In genomic region chr19:27776020-27776419, GRCh38 we compare ENCODE assay signal across 9 cellular contexts.
DNase-seq lines count a peak whose midpoint lies in the region; ATAC-seq, FAIRE-seq and TF ChIP-seq lines count a peak whose summit lies in the region.
"Had no signal": no experiment of that assay in that cellular context is flagged by ENCODE, and none has a peak within 500 bp of the region (broad histone marks: within the 10 kb centered on the region; RNA-seq: fewer than 3 reads in every experiment).

No MANE protein-coding gene starts in this region.

- FAIRE-seq in endothelial cell of umbilical vein (lab: Jason Lieb, UNC) = no peak

- no peak for ATAC-seq in GM18505 (IDR thresholded peaks at IDR 0.05; ENCODE audit: unreplicated experiment)
- ATAC-seq: activated T-cell treated with anti-CD3 and anti-CD28 coated beads, Interleukin-2, amount 50 U/mL, for 4 hours had no signal

- H2AFZ ChIP-seq in endothelial cell of umbilical vein (ENCODE audit: low read depth, low read length) = no peak overlapping the region

- H3K9ac ChIP-seq in endothelial cell of umbilical vein (replicated peaks; ENCODE audit: extremely low read depth, insufficient read depth, low read length) = no peak overlapping the region

- POLR2A ChIA-PET in endothelial cell of umbilical vein (lab: Charles Lee) = no interaction called here

- peaks cover 8% of the 10 kb centered on the region for H3K9me3 ChIP-seq in endothelial cell of umbilical vein (replicated peaks; ENCODE audit: control insufficient read depth, insufficient read depth, low read length)

- no TSS peak for BruUV-seq in endothelial cell of umbilical vein (replicated peaks; lab: Mats Ljungman, UMichigan)

- no peaks in the 10 kb centered on the region for H4K20me1 ChIP-seq in endothelial cell of umbilical vein (replicated peaks; ENCODE audit: control insufficient read depth, extremely low read depth, insufficient read depth, low read length)

- H3K36me3 ChIP-seq in endothelial cell of umbilical vein (ENCODE audit: control insufficient read depth in 2 of 2, extremely low read depth in 1 of 2, insufficient read depth in 2 of 2, low read length in 2 of 2) = no peaks in the 10 kb centered on the region

- H3K4me2 ChIP-seq in endothelial cell of umbilical vein (ENCODE audit: insufficient read depth, low read length) = no peak overlapping the region

- CTCF ChIA-PET in endothelial cell of umbilical vein (lab: Charles Lee) = no interaction called here

- H3K4me1 ChIP-seq in endothelial cell of umbilical vein (ENCODE audit: control insufficient read depth, extremely low read depth, insufficient read depth, low read length) = no peaks in the 10 kb centered on the region

- H3K27me3 ChIP-seq in endothelial cell of umbilical vein (ENCODE audit: control insufficient read depth in 2 of 2, insufficient read depth in 2 of 2, low read length in 2 of 2) = no peaks in the 10 kb centered on the region

- DNase-seq in 8988T = peak; percentile 16
- DNase-seq in EL = peak; percentile 44
- peak; percentile 67 for DNase-seq in NCI-H226
- DNase-seq in endothelial cell of umbilical vein (ENCODE audit: low read depth, low spot score) = no peak
- no peak for DNase-seq in NK-92 (lab: John Stamatoyannopoulos, UW; ENCODE audit: unreplicated experiment)
- DNase-seq in anterior cingulate cortex (lab: John Stamatoyannopoulos, UW) = no peak
- no peak for DNase-seq in NCI-H510A (lab: John Stamatoyannopoulos, UW)
- DNase-seq: activated T-cell treated with anti-CD3 and anti-CD28 coated beads, Interleukin-2, amount 50 U/mL, for 4 hours had no signal

- intact Hi-C loops in endothelial cell of umbilical vein (cut with micrococcal nuclease) = loop anchor here (10.0 kb wide), 1 partner anchor 549 kb away; no protein-coding TSS in a partner anchor

- no peak overlapping the region for H3K27ac ChIP-seq in endothelial cell of umbilical vein (ENCODE audit: insufficient read depth, low read depth, low read length)

- H3K4me3 ChIP-seq in endothelial cell of umbilical vein (replicated peaks in 1 of 3; ENCODE audit: insufficient read depth in 1 of 3, low read depth in 1 of 3, low read length in 3 of 3) = no peak overlapping the region

- dilution Hi-C loops in endothelial cell of umbilical vein (cut with MboI; ENCODE audit: extremely low pct_ligation_motif_present, low sequenced_read_pairs) = no loop called here

- H3K9me1 ChIP-seq in endothelial cell of umbilical vein (replicated peaks; ENCODE audit: control insufficient read depth, extremely low read depth, insufficient read depth, low read length) = no peaks in the 10 kb centered on the region

- H3K79me2 ChIP-seq in endothelial cell of umbilical vein (ENCODE audit: control insufficient read depth, insufficient read depth, low read length) = no peaks in the 10 kb centered on the region

- peak; percentile 10 to 26 for TF ChIP-seq CTCF in endothelial cell of umbilical vein (IDR thresholded peaks at IDR 0.05; ENCODE audit: extremely low read depth in 1 of 2, insufficient read depth in 1 of 2, low read depth in 1 of 2, low read length in 2 of 2)

- TF ChIP-seq POLR2A in endothelial cell of umbilical vein (IDR thresholded peaks at IDR 0.05; ENCODE audit: low read depth, low read length) (no peak), GM18505 (IDR thresholded peaks at IDR 0.05; ENCODE audit: borderline replicate concordance, extremely low read depth, insufficient read depth, insufficient read length) (no peak)

TF ChIP-seq in endothelial cell of umbilical vein, 7 proteins besides CTCF, POLR2A, EP300 and RAD21:
- TF ChIP-seq MAX (IDR thresholded peaks at IDR 0.05; ENCODE audit: insufficient read depth, insufficient read length) (no peak), POLR2AphosphoS5 (IDR thresholded peaks at IDR 0.05; ENCODE audit: insufficient read depth, low read depth, low read length) (no peak), EZH2 (IDR thresholded peaks at IDR 0.05; ENCODE audit: borderline replicate concordance, low read depth, low read length, severe bottlenecking) (no peak), FOS (IDR thresholded peaks at IDR 0.05; ENCODE audit: borderline replicate concordance, insufficient read depth, low read length) (no peak), MYC (IDR thresholded peaks at IDR 0.05; ENCODE audit: low read depth, low read length) (no peak), JUN (IDR thresholded peaks at IDR 0.05; ENCODE audit: borderline replicate concordance, insufficient read depth, insufficient read length, low read depth) (no peak), GATA2 (IDR thresholded peaks at IDR 0.05; ENCODE audit: insufficient read depth, insufficient read length, low read depth, low read length) (no peak)

Comparison
In these comparisons a context has a peak if more than half of its experiments do, and no peak if none do; other contexts are left out.
1. DNase-seq: peak in 8988T (single experiment), EL (single experiment) and NCI-H226 (single experiment); none in endothelial cell of umbilical vein (single experiment), NK-92 (single experiment), anterior cingulate cortex (0 of 58) and NCI-H510A (single experiment).